Comparison of ENCODE assay signal across 8 cellular contexts in the genomic region with DNA sequence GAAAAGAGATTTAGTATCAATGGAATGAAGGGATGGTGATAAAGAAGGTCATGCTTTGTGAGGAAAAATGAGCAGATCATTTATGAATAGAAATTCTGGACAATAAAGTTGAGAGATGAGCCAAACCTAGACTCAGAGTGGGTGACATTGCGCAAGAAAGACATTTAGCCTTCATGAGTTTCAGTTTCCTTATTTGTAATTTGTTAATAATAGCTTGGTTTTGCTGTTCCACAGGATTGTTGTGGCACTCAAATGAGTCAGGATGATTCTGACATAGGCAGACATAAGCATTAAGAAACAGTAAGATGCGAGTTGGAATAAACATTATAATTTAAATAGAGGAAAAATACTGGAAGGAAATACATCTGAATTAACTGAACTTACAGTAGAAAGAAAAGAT. TPM values are rescaled to one million over a fixed set of nuclear protein-coding genes. Genes with fewer than 3 reads are reported as not detected.
DNase-seq lines count a peak whose midpoint lies in the region; ATAC-seq and TF ChIP-seq lines count a peak whose summit lies in the region.

No MANE protein-coding gene starts in this region.

- H3K4me3 ChIP-seq in osteoblast (ENCODE audit: insufficient read depth, low read length) (no peak overlapping the region), neuronal stem cell (ENCODE audit: low read length in 2 of 2) (no peak overlapping the region)

- H3K23ac ChIP-seq in neuronal stem cell (ENCODE audit: low read depth, low read length, poor library complexity): no peak overlapping the region

- H4K20me1 ChIP-seq in osteoblast (ENCODE audit: insufficient read depth, low read length): no peaks in the 10 kb centered on the region

- H2AK5ac ChIP-seq in neuronal stem cell (ENCODE audit: low read depth, low read length): no peak overlapping the region

- no CpG with 5 or more reads among the region's 2 CpGs for WGBS in neuronal stem cell (ENCODE audit: extremely low coverage in 2 of 2, insufficient read length in 2 of 2, insufficient replicate concordance in 1 of 2), 2 donors

- TF ChIP-seq CTCF in osteoblast (IDR thresholded peaks at IDR 0.05; ENCODE audit: extremely low read depth, low read depth, low read length): no peak

- H3K9me3 ChIP-seq in osteoblast (ENCODE audit: low read depth, low read length): no peaks in the 10 kb centered on the region
- no peaks in the 10 kb centered on the region for H3K9me3 ChIP-seq in neuronal stem cell (replicated peaks in 1 of 2; ENCODE audit: control insufficient read depth in 2 of 2, insufficient read depth in 1 of 2, low read depth in 1 of 2, low read length in 2 of 2)

- no peak overlapping the region for H3K18ac ChIP-seq in neuronal stem cell (ENCODE audit: low read length)

- no peak overlapping the region for H2BK5ac ChIP-seq in neuronal stem cell (ENCODE audit: low read length)

- ATAC-seq in GM19023 (IDR thresholded peaks at IDR 0.05; ENCODE audit: unreplicated experiment) (peak; percentile 66), HG02970 (IDR thresholded peaks at IDR 0.05; ENCODE audit: low FRiP score, unreplicated experiment) (peak; percentile 89), Right ventricle myocardium superior (ENCODE audit: poor library complexity) (no peak)

- peak; percentile 13 for DNase-seq in SKM-1 (lab: John Stamatoyannopoulos, UW; ENCODE audit: unreplicated experiment)
- DNase-seq in osteoblast (ENCODE audit: insufficient read length, low spot score, missing footprints): peak; percentile 71
- DNase-seq in stimulated activated CD4-positive, alpha-beta T cell treated with anti-CD3 and anti-CD28 coated beads, Interleukin-2, amount 100 ng/mL, for 48 hours: no peak
- no peak for DNase-seq in C1 segment of cervical spinal cord (lab: John Stamatoyannopoulos, UW)
- no peak for DNase-seq in Right ventricle myocardium superior
- no peak for DNase-seq in neuronal stem cell (ENCODE audit: low spot score)

- peak overlapping the region; percentile 53 for H3K27ac ChIP-seq in osteoblast (ENCODE audit: low read depth, low read length)
- no peak overlapping the region for H3K27ac ChIP-seq in neuronal stem cell (replicated peaks; ENCODE audit: low read length)

- no peaks in the 10 kb centered on the region for H3K79me1 ChIP-seq in neuronal stem cell (ENCODE audit: low read depth, low read length)

- H4K8ac ChIP-seq in neuronal stem cell (ENCODE audit: low read depth, low read length): no peak overlapping the region

- H3K4ac ChIP-seq in neuronal stem cell (ENCODE audit: low read length): no peak overlapping the region

- intact Hi-C loops in Right ventricle myocardium superior (cut with DNase I): no loop called here

- H2AFZ ChIP-seq in osteoblast (ENCODE audit: low read length) (no peak overlapping the region), neuronal stem cell (ENCODE audit: low read length) (no peak overlapping the region)

- no peak overlapping the region for H4K91ac ChIP-seq in neuronal stem cell (ENCODE audit: low read depth, low read length, poor library complexity)

- no peak overlapping the region for H2BK12ac ChIP-seq in neuronal stem cell (ENCODE audit: low read length)

- H3K4me2 ChIP-seq in osteoblast (ENCODE audit: insufficient read depth, low read length): peak overlapping the region; percentile 22
- H3K4me2 ChIP-seq in neuronal stem cell (ENCODE audit: insufficient read depth, low read length, poor library complexity, severe bottlenecking): no peak overlapping the region

- H2BK120ac ChIP-seq in neuronal stem cell (ENCODE audit: low read depth, low read length): no peak overlapping the region

- H3K4me1 ChIP-seq in osteoblast (ENCODE audit: insufficient read depth, low read length): peaks cover 23% of the 10 kb centered on the region
- no peaks in the 10 kb centered on the region for H3K4me1 ChIP-seq in neuronal stem cell (ENCODE audit: control insufficient read depth in 2 of 2, insufficient read depth in 1 of 2, low read depth in 1 of 2, low read length in 2 of 2)

- no peak overlapping the region for H2BK15ac ChIP-seq in neuronal stem cell (ENCODE audit: low read length)

- no peak overlapping the region for H3K14ac ChIP-seq in neuronal stem cell (ENCODE audit: low read length)

- H3K9ac ChIP-seq in neuronal stem cell (ENCODE audit: low read depth, low read length, poor library complexity): no peak overlapping the region

- no peaks in the 10 kb centered on the region for H3K79me2 ChIP-seq in osteoblast (ENCODE audit: insufficient read depth, low read length)

- no peaks in the 10 kb centered on the region for H3K27me3 ChIP-seq in osteoblast (ENCODE audit: insufficient read depth, low read length)
- no peaks in the 10 kb centered on the region for H3K27me3 ChIP-seq in neuronal stem cell (ENCODE audit: control insufficient read depth in 3 of 3, insufficient read depth in 3 of 3, low read depth in 1 of 3, low read length in 3 of 3)

- no peaks in the 10 kb centered on the region for H3K36me3 ChIP-seq in osteoblast (ENCODE audit: insufficient read depth, low read length)
- no peaks in the 10 kb centered on the region for H3K36me3 ChIP-seq in neuronal stem cell (replicated peaks in 1 of 2; ENCODE audit: control insufficient read depth in 2 of 2, insufficient read depth in 2 of 2, low read length in 2 of 2)

RNA-seq across cellular contexts. Expression of a gene that starts 34.8 kb away (rescaled TPM):
- 2.7 and 2.9 TPM in 2 replicates for total RNA-seq in osteoblast
- 0.97 TPM for total RNA-seq in Right ventricle myocardium superior
- polyA plus RNA-seq in neuronal stem cell (2013, experiment 1 of 2): 2.0 TPM
- polyA plus RNA-seq in neuronal stem cell (2013, experiment 2 of 2): 2.0 TPM

Comparison
In these comparisons a context has a peak if more than half of its experiments do, and no peak if none do; other contexts are left out.
1. DNase-seq: peak in SKM-1 (single experiment) and osteoblast (single experiment); none in stimulated activated CD4-positive, alpha-beta T cell treated with anti-CD3 and anti-CD28 coated beads, Interleukin-2, amount 100 ng/mL, for 48 hours (0 of 2), C1 segment of cervical spinal cord (0 of 14), Right ventricle myocardium superior (single experiment) and neuronal stem cell (single experiment).